8 cellular contexts compared by ENCODE assay signal in the genomic region with DNA sequence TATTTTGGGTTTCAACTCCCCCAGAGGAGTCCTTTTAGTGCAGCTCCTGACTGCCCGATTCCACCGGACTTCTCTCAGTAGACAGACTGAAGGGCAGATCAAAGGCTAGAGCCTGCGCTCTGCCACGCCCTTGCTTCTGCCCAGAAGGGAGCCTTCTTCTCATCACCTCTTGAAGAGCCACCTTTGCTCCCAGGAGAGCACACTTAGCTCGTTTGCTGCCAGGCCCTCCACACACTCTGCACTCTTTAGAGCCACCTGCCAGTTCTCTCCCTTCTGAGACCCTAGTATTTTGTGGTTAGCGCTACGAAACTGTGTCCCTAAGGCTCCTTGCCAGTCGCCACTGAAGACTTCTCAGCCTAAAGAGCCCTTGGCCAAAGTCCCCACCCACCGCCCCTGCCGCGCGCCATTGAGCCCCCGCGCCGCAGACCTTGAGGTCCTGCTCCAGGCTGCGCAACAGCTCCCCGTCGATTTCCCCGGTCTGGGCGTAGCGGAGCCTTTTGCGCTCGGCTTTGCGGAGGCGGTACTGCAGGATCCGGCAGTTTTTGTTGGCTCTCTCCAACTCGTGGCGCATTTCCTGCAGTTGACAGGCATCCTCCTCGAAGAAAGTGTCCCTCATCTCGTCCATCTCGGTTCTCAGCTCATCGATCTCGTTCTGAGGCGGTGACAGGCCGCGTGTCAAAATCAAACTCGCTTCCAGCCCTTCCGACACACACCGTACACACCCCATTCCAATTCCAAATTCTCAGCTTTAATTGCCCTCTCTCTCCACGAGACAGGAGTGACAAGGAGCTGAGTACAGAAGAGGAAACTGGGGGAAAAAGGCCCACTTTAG. TPM values are rescaled to one million over a fixed set of nuclear protein-coding genes. Genes with fewer than 3 reads are reported as not detected.
DNase-seq lines count a peak whose midpoint lies in the region; ATAC-seq and TF ChIP-seq lines count a peak whose summit lies in the region.

No MANE protein-coding gene starts in this region.

- TF ChIP-seq CTCF in BE2C (IDR thresholded peaks at IDR 0.05; ENCODE audit: low read depth, low read length): no peak
- no peak for TF ChIP-seq CTCF in heart right ventricle (IDR thresholded peaks at IDR 0.05)
- TF ChIP-seq CTCF in progenitor cell of endocrine pancreas (IDR thresholded peaks at IDR 0.05; ENCODE audit: unreplicated experiment): no peak
- TF ChIP-seq CTCF in omental fat pad (IDR thresholded peaks at IDR 0.05): no peak

- H3K9me3 ChIP-seq in BE2C: no peaks in the 10 kb centered on the region; the same call in 1 of the 2 replicates
- H3K9me3 ChIP-seq in heart right ventricle: peaks cover 0 to 6% (median 0%) of the 10 kb centered on the region in 11 donors

- peak overlapping the region in 1 of 10 donors; percentile 61 for H3K27ac ChIP-seq in heart right ventricle

- WGBS in heart right ventricle, 2 donors: 3 to 4% methylated on average over 40 of the region's 40 CpGs

- no peaks in the 10 kb centered on the region for H3K27me3 ChIP-seq in BE2C
- peaks cover 0 to 79% (median 66%) of the 10 kb centered on the region in 7 donors for H3K27me3 ChIP-seq in heart right ventricle

- H3K9me3 Mint-ChIP-seq in activated naive CD4-positive, alpha-beta T cell treated with anti-CD3 and anti-CD28 coated beads, Interleukin-2, amount 50 U/mL, for 72 hours: no peaks in the 10 kb centered on the region
- H3K9me3 Mint-ChIP-seq in progenitor cell of endocrine pancreas (ENCODE audit: low read depth): no peaks in the 10 kb centered on the region

- DNase-seq in BE2C (peak; percentile 56), NCI-H187 treated with DMSO at 0.1 percent for 48 hours (lab: John Stamatoyannopoulos, UW) (peak; percentile 46), heart right ventricle (peak; percentile 19 to 42), progenitor cell of endocrine pancreas (ENCODE audit: low spot score, unreplicated experiment) (peak; percentile 19), omental fat pad (ENCODE audit: low spot score) (no peak)
- DNase-seq in activated naive CD4-positive, alpha-beta T cell treated with anti-CD3 and anti-CD28 coated beads, Interleukin-2, amount 50 U/mL, for 72 hours (ENCODE audit: low spot score in 2 of 2): peak in 1 of 2 donors; percentile 44

- intact Hi-C loops in heart right ventricle (cut with DNase I): no loop called here

- peak; percentile 30 to 35 for ATAC-seq in activated naive CD4-positive, alpha-beta T cell treated with anti-CD3 and anti-CD28 coated beads, Interleukin-2, amount 50 U/mL, for 72 hours
- ATAC-seq in heart right ventricle (peak in 4 of 8 donors; percentile 24 to 41 (median 36)), GM21528 (IDR thresholded peaks at IDR 0.05; ENCODE audit: low FRiP score, unreplicated experiment) (no peak), GM18909 (IDR thresholded peaks at IDR 0.05; ENCODE audit: poor library complexity, unreplicated experiment) (no peak), omental fat pad (ENCODE audit: low FRiP score) (no peak)

- peaks cover 12% of the 10 kb centered on the region for H3K4me1 Mint-ChIP-seq in progenitor cell of endocrine pancreas (ENCODE audit: low read depth)

- H3K4me1 ChIP-seq in BE2C (peaks cover 13% of the 10 kb centered on the region), heart right ventricle (peaks cover 0 to 46% (median 23%) of the 10 kb centered on the region in 9 donors)

- peak overlapping the region in 1 of 2 donors; percentile 48 for H3K27ac Mint-ChIP-seq in activated naive CD4-positive, alpha-beta T cell treated with anti-CD3 and anti-CD28 coated beads, Interleukin-2, amount 50 U/mL, for 72 hours
- no peak overlapping the region for H3K27ac Mint-ChIP-seq in progenitor cell of endocrine pancreas

- H3K36me3 Mint-ChIP-seq in activated naive CD4-positive, alpha-beta T cell treated with anti-CD3 and anti-CD28 coated beads, Interleukin-2, amount 50 U/mL, for 72 hours: peaks cover 9 to 23% of the 10 kb centered on the region in 2 donors
- H3K36me3 Mint-ChIP-seq in progenitor cell of endocrine pancreas (ENCODE audit: insufficient read depth): no peaks in the 10 kb centered on the region

- H3K36me3 ChIP-seq in BE2C: peaks cover 54% of the 10 kb centered on the region
- H3K36me3 ChIP-seq in heart right ventricle: peaks cover 0 to 6% (median 0%) of the 10 kb centered on the region in 9 donors

- H3K4me3 Mint-ChIP-seq in progenitor cell of endocrine pancreas (ENCODE audit: low read depth): peak overlapping the region; percentile 68

- peaks cover 63% of the 10 kb centered on the region for H3K27me3 Mint-ChIP-seq in progenitor cell of endocrine pancreas

- peak overlapping the region; percentile 99 for H3K4me3 ChIP-seq in BE2C (ENCODE audit: low read depth, low read length)
- H3K4me3 ChIP-seq in heart right ventricle: peak overlapping the region in 9 of 10 donors; percentile 49 to 71 (median 63)

RNA-seq across cellular contexts. Expression of a gene that starts 55.4 kb away (rescaled TPM):
- 33.3 TPM for polyA plus RNA-seq in BE2C (2012; ENCODE audit: insufficient read depth, insufficient read length, low read depth)
- total RNA-seq in activated naive CD4-positive, alpha-beta T cell treated with anti-CD3 and anti-CD28 coated beads, Interleukin-2, amount 50 U/mL, for 72 hours: 1 to 10 TPM; 3.6 to 4.4 TPM
- total RNA-seq in heart right ventricle (1 to 10 TPM in 7 of 10 donors, under 1 TPM in 3; 0.27 to 3.2 (median 1.3) TPM), progenitor cell of endocrine pancreas (0.91 and 1.4 TPM in 2 replicates), omental fat pad (10 to 100 TPM in 2 of 4 donors, 1 to 10 TPM in 2; 4.7 to 15.3 (median 9.0) TPM)
- polyA plus RNA-seq in heart right ventricle: 1 to 10 TPM in 1 of 2 donors, under 1 TPM in 1; 0.38 to 1.5 TPM

Comparison
In these comparisons a context has a peak if more than half of its experiments do, and no peak if none do; other contexts are left out.
1. ATAC-seq: peak in activated naive CD4-positive, alpha-beta T cell treated with anti-CD3 and anti-CD28 coated beads, Interleukin-2, amount 50 U/mL, for 72 hours (2 of 2); none in GM21528 (single experiment), GM18909 (single experiment) and omental fat pad (single experiment).